ENCODE assay signal across 8 cellular contexts in genomic region chr7:95608344-95609173, GRCh38.
A peak's percentile ranks its signal among the peaks of the same experiment; 100 is the strongest.
DNase-seq lines count a peak whose midpoint lies in the region; ATAC-seq, FAIRE-seq and TF ChIP-seq lines count a peak whose summit lies in the region.

No MANE protein-coding gene starts in this region.

- H3K79me2 ChIP-seq in OCI-LY3 (ENCODE audit: low read length) = no peaks in the 10 kb centered on the region

- no peak overlapping the region for H2AFZ ChIP-seq in OCI-LY3 (ENCODE audit: low read depth, low read length)

- FAIRE-seq in colon (lab: Jason Lieb, UNC) = peak; percentile 82

- no peak overlapping the region for H3K27ac ChIP-seq in OCI-LY3 (ENCODE audit: low read length)

- peaks cover 14% of the 10 kb centered on the region for H3K4me1 ChIP-seq in OCI-LY3 (ENCODE audit: low read length)

- no peaks in the 10 kb centered on the region for H3K36me3 ChIP-seq in OCI-LY3 (replicated peaks; ENCODE audit: low read depth, low read length)

- H3K27me3 ChIP-seq in OCI-LY3 (ENCODE audit: low read depth, low read length) = no peaks in the 10 kb centered on the region

- peak; percentile 81 for DNase-seq in COLO829 (ENCODE audit: low spot score)
- peak; percentile 94 for DNase-seq in kidney glomerular epithelial cell (lab: John Stamatoyannopoulos, UW)
- DNase-seq in smooth muscle cell of the brain vasculature (ENCODE audit: low read depth, low spot score) = peak; percentile 93
- DNase-seq in effector CD4-positive, alpha-beta T cell = no peak

- peak overlapping the region; percentile 78 for H3K4me2 ChIP-seq in OCI-LY3 (ENCODE audit: low read length)

- ATAC-seq in GM19397 (IDR thresholded peaks at IDR 0.05; ENCODE audit: unreplicated experiment) (peak; percentile 99), HG03378 (IDR thresholded peaks at IDR 0.05; ENCODE audit: unreplicated experiment) (peak; percentile 99)

- TF ChIP-seq CTCF in OCI-LY3 (IDR thresholded peaks at IDR 0.05; ENCODE audit: low read depth, low read length) = no peak

- no peaks in the 10 kb centered on the region for H3K9me3 ChIP-seq in OCI-LY3 (ENCODE audit: insufficient read depth, low read length)

- peak overlapping the region; percentile 49 for H3K4me3 ChIP-seq in OCI-LY3 (ENCODE audit: low read length)

- no peaks in the 10 kb centered on the region for H4K20me1 ChIP-seq in OCI-LY3 (ENCODE audit: insufficient read depth, low read length)

- no peak overlapping the region for H3K9ac ChIP-seq in OCI-LY3 (ENCODE audit: low read length)
